ENCODE assay signal across 1 cellular context in the genomic region with DNA sequence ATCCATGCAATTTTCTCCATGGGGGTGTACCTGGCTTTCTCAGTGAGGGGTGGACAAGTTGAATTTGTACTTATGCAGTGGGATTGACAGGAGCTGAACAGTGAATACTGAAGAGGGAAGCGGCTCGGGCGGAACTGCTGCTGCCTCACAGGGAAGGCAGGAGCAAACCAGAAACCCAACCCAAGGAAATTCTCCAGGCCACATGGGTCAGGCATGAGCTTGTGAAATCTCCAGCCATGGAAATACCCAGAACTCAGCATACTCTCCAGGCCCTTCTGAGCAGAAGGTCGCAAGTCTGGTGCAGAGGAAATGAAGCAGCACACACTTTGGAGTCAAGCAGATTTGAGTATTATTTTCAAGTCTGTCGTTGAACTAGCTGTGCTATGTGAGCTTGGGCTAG.
TF ChIP-seq lines count a peak whose summit lies in the region.

No MANE protein-coding gene starts in this region.

TF ChIP-seq in IMR-90, 13 proteins besides CTCF, POLR2A, EP300 and RAD21 (continued from another document):
- TF ChIP-seq ELK1 (IDR thresholded peaks at IDR 0.05; ENCODE audit: borderline replicate concordance, low read depth, low read length) (no peak), CEBPB (IDR thresholded peaks at IDR 0.05; ENCODE audit: low read depth, low read length) (no peak), RFX5 (IDR thresholded peaks at IDR 0.05; ENCODE audit: low read depth, low read length) (no peak), MXI1 (IDR thresholded peaks at IDR 0.05; ENCODE audit: borderline replicate concordance, low read depth, low read length) (no peak), CHD1 (IDR thresholded peaks at IDR 0.05; ENCODE audit: low read depth, low read length) (no peak), FOS (IDR thresholded peaks at IDR 0.05; ENCODE audit: low read depth, low read length) (no peak)
